In genomic region chr10:64070241-64070640, GRCh38 we compare ENCODE assay signal across 21 cellular contexts.
"Had no signal": no experiment of that assay in that cellular context is flagged by ENCODE, and none has a peak within 500 bp of the region (broad histone marks: within the 10 kb centered on the region; RNA-seq: fewer than 3 reads in every experiment).

No MANE protein-coding gene starts in this region.

- DNase-seq: KBM-7, MV-4-11, NCI-H1048, NCI-H1105, NCI-H1417, NCI-H1436 treated with DMSO at 0.1 percent for 48 hours, NCI-H1694 treated with DMSO at 0.1 percent for 48 hours, NCI-H1930, NCI-H2081, NCI-H2107, NCI-H226, NCI-H446, NCI-H510A, NCI-H524 treated with DMSO at 0.1 percent for 48 hours, NCI-H69, NCI-H774, Right ventricle myocardium superior, RPMI8226, SIG-M5 had no signal

- H3K27ac ChIP-seq: SJSA1, SK-N-MC had no signal

- H3K4me3 ChIP-seq: SJSA1, SK-N-MC had no signal

- H3K27me3 ChIP-seq: SJSA1 had no signal
